Comparison of ENCODE assay signal across 10 cellular contexts in the genomic region with DNA sequence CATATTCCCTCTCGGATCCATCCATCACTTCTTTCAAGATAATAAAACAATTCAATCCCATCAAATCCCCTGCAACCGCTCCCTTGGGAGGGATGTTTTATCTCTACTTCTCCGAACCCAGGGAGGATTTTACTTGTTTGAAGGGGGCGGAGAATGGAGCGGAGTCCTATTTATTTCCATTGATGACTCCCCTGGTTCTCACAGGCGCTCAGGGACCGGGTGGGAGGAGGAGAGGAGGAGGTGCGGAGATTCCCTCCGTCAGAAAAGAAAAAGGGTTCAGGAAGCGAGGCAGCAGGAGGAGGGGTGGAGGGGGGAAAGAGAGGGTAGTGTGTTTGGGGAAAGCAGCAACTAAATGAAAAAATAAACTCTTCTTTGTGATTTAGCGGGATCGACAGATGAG. TPM values are rescaled to one million over a fixed set of nuclear protein-coding genes. Genes with fewer than 3 reads are reported as not detected.
A peak's percentile ranks its signal among the peaks of the same experiment; 100 is the strongest.
DNase-seq lines count a peak whose midpoint lies in the region; ATAC-seq and TF ChIP-seq lines count a peak whose summit lies in the region.
"Had no signal": no experiment of that assay in that cellular context is flagged by ENCODE, and none has a peak within 500 bp of the region (broad histone marks: within the 10 kb centered on the region; RNA-seq: fewer than 3 reads in every experiment).

No MANE protein-coding gene starts in this region.

- H3K9ac ChIP-seq in iPS-20b (ENCODE audit: low read depth, low read length) (peak overlapping the region; percentile 52; the same call in 1 of the 2 replicates), smooth muscle cell (ENCODE audit: low read depth) (no peak overlapping the region)

- H3K9me3 ChIP-seq in iPS-20b (ENCODE audit: insufficient read depth, low read depth, low read length), result no peaks in the 10 kb centered on the region
- no peaks in the 10 kb centered on the region for H3K9me3 ChIP-seq in smooth muscle cell (replicated peaks; ENCODE audit: low read depth)
- H3K9me3 ChIP-seq: A549 had no signal

- H2AFZ ChIP-seq in smooth muscle cell (ENCODE audit: low read depth), result peak overlapping the region; percentile 3

- H3K27ac Mint-ChIP-seq in T-helper 2 cell treated with Interferon-gamma antibody and Interleukin-4, amounts not matched to agents 5 μg/mL and 100 μg/mL, for 36 hours, result no peak overlapping the region
- no peak overlapping the region for H3K27ac Mint-ChIP-seq in activated T-helper 2 cell treated with anti-CD3 and anti-CD28 coated beads, Interferon-gamma antibody, Interleukin-2, Interleukin-4, amounts not matched to agents 10 μg/mL and 5 μg/mL and 100 μg/mL, durations not matched to agents 14 hours and 24 hours and 36 hours

- H3K36me3 ChIP-seq in iPS-20b (ENCODE audit: insufficient read depth, low read depth, low read length) (no peaks in the 10 kb centered on the region), smooth muscle cell (ENCODE audit: low read depth) (no peaks in the 10 kb centered on the region)

- no peaks in the 10 kb centered on the region for H3K9me3 Mint-ChIP-seq in T-helper 2 cell treated with Interferon-gamma antibody and Interleukin-4, amounts not matched to agents 5 μg/mL and 100 μg/mL, for 36 hours
- H3K9me3 Mint-ChIP-seq in activated T-helper 2 cell treated with anti-CD3 and anti-CD28 coated beads, Interferon-gamma antibody, Interleukin-2, Interleukin-4, amounts not matched to agents 10 μg/mL and 5 μg/mL and 100 μg/mL, durations not matched to agents 14 hours and 24 hours and 36 hours, result no peaks in the 10 kb centered on the region

- H3K4me1 ChIP-seq in iPS-20b (ENCODE audit: insufficient read depth, low read length) (peaks cover 7% of the 10 kb centered on the region; the same call in 1 of the 2 replicates), smooth muscle cell (ENCODE audit: low read depth) (peaks cover 5% of the 10 kb centered on the region)

- peaks cover 68% of the 10 kb centered on the region for H3K27me3 ChIP-seq in iPS-20b (ENCODE audit: insufficient read depth, low read length)
- peaks cover 74% of the 10 kb centered on the region for H3K27me3 ChIP-seq in smooth muscle cell (ENCODE audit: low read depth)

- DNase-seq in T-helper 2 cell treated with Interferon-gamma antibody and Interleukin-4, amounts not matched to agents 5 μg/mL and 100 μg/mL, for 36 hours (ENCODE audit: low spot score), result no peak
- DNase-seq in T-helper 2 cell (no peak), smooth muscle cell (lab: John Stamatoyannopoulos, UW; ENCODE audit: unreplicated experiment) (no peak)
- no peak for DNase-seq in activated T-helper 2 cell treated with anti-CD3 and anti-CD28 coated beads, Interferon-gamma antibody, Interleukin-2, Interleukin-4, amounts not matched to agents 10 μg/mL and 5 μg/mL and 100 μg/mL, durations not matched to agents 14 hours and 24 hours and 36 hours (ENCODE audit: low spot score)

- peak overlapping the region; percentile 87 for H3K4me2 ChIP-seq in smooth muscle cell

- ATAC-seq in GM19023 (IDR thresholded peaks at IDR 0.05; ENCODE audit: unreplicated experiment), result no peak
- ATAC-seq in HG02642 (IDR thresholded peaks at IDR 0.05; ENCODE audit: poor library complexity, unreplicated experiment), result no peak
- no peak for ATAC-seq in HG03045 (IDR thresholded peaks at IDR 0.05; ENCODE audit: unreplicated experiment)

- H3K79me2 ChIP-seq in smooth muscle cell (ENCODE audit: low read depth), result no peaks in the 10 kb centered on the region

- H3K27ac ChIP-seq in iPS-20b (ENCODE audit: low read length), result no peak overlapping the region
- no peak overlapping the region for H3K27ac ChIP-seq in smooth muscle cell (ENCODE audit: low read depth)
- H3K27ac ChIP-seq: A549 had no signal

- intact Hi-C loops in activated T-helper 2 cell treated with anti-CD3 and anti-CD28 coated beads, Interferon-gamma antibody, Interleukin-2, Interleukin-4, amounts not matched to agents 10 μg/mL and 5 μg/mL and 100 μg/mL, durations not matched to agents 14 hours and 24 hours and 36 hours (cut with micrococcal nuclease), result loop anchor here (5.0 to 10.0 kb wide), 2 partner anchors 42 to 145 kb away; a partner anchor contains a TSS

- H4K20me1 ChIP-seq in smooth muscle cell (ENCODE audit: low read depth), result no peaks in the 10 kb centered on the region

- H3K4me3 ChIP-seq in iPS-20b (ENCODE audit: low read length), result peak overlapping the region; percentile 89
- peak overlapping the region; percentile 67 for H3K4me3 ChIP-seq in smooth muscle cell

- H3K36me3 Mint-ChIP-seq in T-helper 2 cell treated with Interferon-gamma antibody and Interleukin-4, amounts not matched to agents 5 μg/mL and 100 μg/mL, for 36 hours (ENCODE audit: low read depth), result no peaks in the 10 kb centered on the region
- no peaks in the 10 kb centered on the region for H3K36me3 Mint-ChIP-seq in activated T-helper 2 cell treated with anti-CD3 and anti-CD28 coated beads, Interferon-gamma antibody, Interleukin-2, Interleukin-4, amounts not matched to agents 10 μg/mL and 5 μg/mL and 100 μg/mL, durations not matched to agents 14 hours and 24 hours and 36 hours (ENCODE audit: low read depth)

- H3K27me3 Mint-ChIP-seq in T-helper 2 cell treated with Interferon-gamma antibody and Interleukin-4, amounts not matched to agents 5 μg/mL and 100 μg/mL, for 36 hours (ENCODE audit: low read depth), result peaks cover 75% of the 10 kb centered on the region
- H3K27me3 Mint-ChIP-seq in activated T-helper 2 cell treated with anti-CD3 and anti-CD28 coated beads, Interferon-gamma antibody, Interleukin-2, Interleukin-4, amounts not matched to agents 10 μg/mL and 5 μg/mL and 100 μg/mL, durations not matched to agents 14 hours and 24 hours and 36 hours (ENCODE audit: low read depth), result peaks cover 75% of the 10 kb centered on the region

- H3F3A ChIP-seq in smooth muscle cell (ENCODE audit: low read depth), result no peaks in the 10 kb centered on the region

- peak overlapping the region; percentile 80 for H3K4me3 Mint-ChIP-seq in T-helper 2 cell treated with Interferon-gamma antibody and Interleukin-4, amounts not matched to agents 5 μg/mL and 100 μg/mL, for 36 hours
- peak overlapping the region; percentile 78 for H3K4me3 Mint-ChIP-seq in activated T-helper 2 cell treated with anti-CD3 and anti-CD28 coated beads, Interferon-gamma antibody, Interleukin-2, Interleukin-4, amounts not matched to agents 10 μg/mL and 5 μg/mL and 100 μg/mL, durations not matched to agents 14 hours and 24 hours and 36 hours (ENCODE audit: low read depth)

- 12% methylated on average over 12 of the region's 12 CpGs for WGBS in smooth muscle cell (ENCODE audit: low lambda C conversion rate)

- peaks cover 19% of the 10 kb centered on the region for H3K4me1 Mint-ChIP-seq in T-helper 2 cell treated with Interferon-gamma antibody and Interleukin-4, amounts not matched to agents 5 μg/mL and 100 μg/mL, for 36 hours (ENCODE audit: low read depth)
- H3K4me1 Mint-ChIP-seq in activated T-helper 2 cell treated with anti-CD3 and anti-CD28 coated beads, Interferon-gamma antibody, Interleukin-2, Interleukin-4, amounts not matched to agents 10 μg/mL and 5 μg/mL and 100 μg/mL, durations not matched to agents 14 hours and 24 hours and 36 hours (ENCODE audit: low read depth), result peaks cover 18% of the 10 kb centered on the region

- no peak for TF ChIP-seq CTCF in smooth muscle cell (IDR thresholded peaks at IDR 0.05; ENCODE audit: borderline replicate concordance, insufficient read depth, poor library complexity, severe bottlenecking)

RNA-seq across cellular contexts. Expression of a gene that starts 2.1 kb away (rescaled TPM):
- total RNA-seq in activated T-helper 2 cell treated with anti-CD3 and anti-CD28 coated beads, Interferon-gamma antibody, Interleukin-2, Interleukin-4, amounts not matched to agents 10 μg/mL and 5 μg/mL and 100 μg/mL, durations not matched to agents 14 hours and 24 hours and 36 hours, result 0.55 and 0.78 TPM in 2 replicates
- 11.0 and 27.6 TPM in 2 replicates for total RNA-seq in smooth muscle cell
- 6.3 and 8.4 TPM in 2 replicates for polyA plus RNA-seq in smooth muscle cell
- total RNA-seq: mononuclear cell had no signal
- polyA plus RNA-seq: A549 had no signal
